Comparison of ENCODE assay signal across 9 cellular contexts in genomic region chr2:176454893-176455810, GRCh38.
DNase-seq lines count a peak whose midpoint lies in the region; ATAC-seq and TF ChIP-seq lines count a peak whose summit lies in the region.
"Had no signal": no experiment of that assay in that cellular context is flagged by ENCODE, and none has a peak within 500 bp of the region (broad histone marks: within the 10 kb centered on the region; RNA-seq: fewer than 3 reads in every experiment).

No MANE protein-coding gene starts in this region.

- no peaks in the 10 kb centered on the region for H3K9me3 Mint-ChIP-seq in HFFc6
- H3K9me3 Mint-ChIP-seq: activated naive CD4-positive, alpha-beta T cell treated with anti-CD3 and anti-CD28 coated beads, Interleukin-2, amount 50 U/mL, for 24 hours had no signal

- peaks cover 31% of the 10 kb centered on the region for H3K4me1 Mint-ChIP-seq in HFFc6 (ENCODE audit: low read depth)
- H3K4me1 Mint-ChIP-seq: activated naive CD4-positive, alpha-beta T cell treated with anti-CD3 and anti-CD28 coated beads, Interleukin-2, amount 50 U/mL, for 24 hours had no signal

- no peaks in the 10 kb centered on the region for H3K27me3 Mint-ChIP-seq in HFFc6 (ENCODE audit: insufficient read depth)

- H3K4me3 Mint-ChIP-seq in HFFc6: no peak overlapping the region
- H3K4me3 Mint-ChIP-seq: activated naive CD4-positive, alpha-beta T cell treated with anti-CD3 and anti-CD28 coated beads, Interleukin-2, amount 50 U/mL, for 24 hours had no signal

- DNase-seq in DMS 273 treated with DMSO at 0.1 percent for 48 hours (lab: John Stamatoyannopoulos, UW) (peak; percentile 32), HFFc6 (peak; percentile 53), NCI-H2081 treated with DMSO at 0.1 percent for 48 hours (lab: John Stamatoyannopoulos, UW) (peak; percentile 75), UCSD-AML1 (lab: John Stamatoyannopoulos, UW; ENCODE audit: unreplicated experiment) (peak; percentile 77), brain pericyte (ENCODE audit: low read depth, low spot score) (peak; percentile 21), inferior parietal cortex (ENCODE audit: extremely low spot score) (peak; percentile 93)
- peak; percentile 54 to 74 for DNase-seq in stimulated activated CD4-positive, alpha-beta T cell treated with anti-CD3 and anti-CD28 coated beads, Interleukin-15, amount 100 ng/mL, for 1 hour (ENCODE audit: low read depth in 1 of 2, low spot score in 1 of 2)

- no peaks in the 10 kb centered on the region for H3K36me3 Mint-ChIP-seq in HFFc6 (ENCODE audit: low read depth)
- H3K36me3 Mint-ChIP-seq: activated naive CD4-positive, alpha-beta T cell treated with anti-CD3 and anti-CD28 coated beads, Interleukin-2, amount 50 U/mL, for 24 hours had no signal

- ATAC-seq in HG02870 (IDR thresholded peaks at IDR 0.05; ENCODE audit: unreplicated experiment): no peak

- TF ChIP-seq CTCF in HFFc6 (IDR thresholded peaks at IDR 0.05): peak; percentile 99

- peak overlapping the region; percentile 54; the same call in 1 of the 2 replicates for H3K27ac Mint-ChIP-seq in HFFc6
- H3K27ac Mint-ChIP-seq: activated naive CD4-positive, alpha-beta T cell treated with anti-CD3 and anti-CD28 coated beads, Interleukin-2, amount 50 U/mL, for 24 hours had no signal

Comparison
In these comparisons a context has a peak if more than half of its experiments do, and no peak if none do; other contexts are left out.
1. DNase-seq: peak in every context shown above with its lines; median percentile 93 in inferior parietal cortex; 77 in UCSD-AML1; 75 in NCI-H2081 treated with DMSO at 0.1 percent for 48 hours; 64 in stimulated activated CD4-positive, alpha-beta T cell treated with anti-CD3 and anti-CD28 coated beads, Interleukin-15, amount 100 ng/mL, for 1 hour; 53 in HFFc6; 32 in DMS 273 treated with DMSO at 0.1 percent for 48 hours; 21 in brain pericyte.